ENCODE assay signal across 17 cellular contexts in the genomic region with DNA sequence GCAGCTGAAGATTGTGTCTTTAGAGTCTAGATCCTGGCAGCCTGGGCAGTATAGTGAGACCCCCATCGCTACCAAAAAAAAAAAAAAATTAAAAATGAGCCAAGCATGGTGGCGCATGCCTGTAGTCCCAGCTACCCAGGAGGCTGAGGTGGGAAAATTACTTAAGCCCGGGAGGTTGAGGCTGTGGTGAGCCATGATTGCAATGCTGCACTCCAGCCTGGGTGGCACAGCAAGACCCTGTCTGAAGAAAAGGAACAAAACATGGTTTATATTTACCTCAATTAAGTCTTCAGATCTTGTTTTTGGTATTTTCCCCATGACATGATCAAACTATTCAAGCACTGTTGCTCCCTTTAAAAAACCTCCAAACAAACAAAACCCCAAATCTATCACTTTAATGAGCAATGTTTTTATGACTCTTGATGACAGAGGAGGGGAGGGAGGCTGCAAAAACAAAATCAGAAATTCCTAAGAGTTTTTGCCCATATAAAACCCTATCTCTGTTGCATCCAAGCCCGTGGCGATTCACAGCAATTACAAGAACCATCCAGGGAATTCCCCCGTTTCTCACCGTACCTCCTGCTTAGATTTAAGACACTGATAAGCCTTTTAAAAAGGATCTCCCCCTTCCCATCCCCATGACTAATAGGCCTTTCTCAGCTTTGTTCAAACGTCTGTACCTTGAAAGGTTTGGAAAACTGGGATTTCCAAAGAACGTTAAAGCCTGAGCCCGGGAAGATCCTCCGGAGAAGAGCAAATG.
DNase-seq lines count a peak whose midpoint lies in the region; ATAC-seq and TF ChIP-seq lines count a peak whose summit lies in the region.
"Had no signal": no experiment of that assay in that cellular context is flagged by ENCODE, and none has a peak within 500 bp of the region (broad histone marks: within the 10 kb centered on the region; RNA-seq: fewer than 3 reads in every experiment).

No MANE protein-coding gene starts in this region.

- H3K4me1 Mint-ChIP-seq in mesothelial cell of epicardium, result peaks cover 45% of the 10 kb centered on the region
- H3K4me1 Mint-ChIP-seq: CD14-positive monocyte had no signal

- peak overlapping the region; percentile 2; the same call in 1 of the 2 replicates for H3K9ac ChIP-seq in HUES64 (ENCODE audit: low read depth, low read length)
- H3K9ac ChIP-seq: SK-N-SH had no signal

- DNase-seq in EL (peak; percentile 76), astrocyte of the hippocampus (ENCODE audit: low read depth, low spot score) (peak; percentile 47), mesothelial cell of epicardium (ENCODE audit: low spot score in 2 of 2, unreplicated experiment in 2 of 2) (no peak), dedifferentiated amniotic fluid mesenchymal stem cell (ENCODE audit: extremely low spot score) (no peak), activated gamma-delta T cell (lab: John Stamatoyannopoulos, UW) (no peak), NCI-H510A treated with DMSO at 0.1 percent for 48 hours (lab: John Stamatoyannopoulos, UW) (no peak)
- DNase-seq: activated naive CD4-positive, alpha-beta T cell treated with anti-CD3 and anti-CD28 coated beads for 36 hours; lower lobe of right lung; NCI-H1694; SK-N-SH; stimulated activated CD4-positive, alpha-beta T cell treated with anti-CD3 and anti-CD28 coated beads, Interleukin-4, amount 100 ng/mL, for 4 hours had no signal

- no peaks in the 10 kb centered on the region for H3K27me3 ChIP-seq in HUES64 (ENCODE audit: insufficient read depth, low read length)

- no peak overlapping the region for H3K4me3 Mint-ChIP-seq in mesothelial cell of epicardium
- H3K4me3 Mint-ChIP-seq: activated naive CD4-positive, alpha-beta T cell treated with anti-CD3 and anti-CD28 coated beads for 36 hours; CD14-positive monocyte; stimulated activated memory B cell treated with anti-CD40 and anti-IgM and Interleukin-4, amounts not matched to agents 10 μg/mL and 1 μg/mL and 100 μg/mL, for 72 hours; WTC11 had no signal

- peak overlapping the region; percentile 54; the same call in 1 of the 2 replicates for H3K27ac ChIP-seq in HUES64 (ENCODE audit: low read depth, low read length)
- H3K27ac ChIP-seq: lower lobe of right lung had no signal

- H3K4me3 ChIP-seq in HUES64 (ENCODE audit: low read length), result no peak overlapping the region
- H3K4me3 ChIP-seq: lower lobe of right lung had no signal

- H3K27me3 Mint-ChIP-seq in mesothelial cell of epicardium (ENCODE audit: low read depth), result no peaks in the 10 kb centered on the region

- peak overlapping the region; percentile 80 for H3K27ac Mint-ChIP-seq in mesothelial cell of epicardium
- H3K27ac Mint-ChIP-seq: activated naive CD4-positive, alpha-beta T cell treated with anti-CD3 and anti-CD28 coated beads for 36 hours; CD14-positive monocyte; stimulated activated memory B cell treated with anti-CD40 and anti-IgM and Interleukin-4, amounts not matched to agents 10 μg/mL and 1 μg/mL and 100 μg/mL, for 72 hours; WTC11 had no signal

- no peaks in the 10 kb centered on the region for H3K36me3 ChIP-seq in HUES64 (ENCODE audit: insufficient read depth, low read length)
- H3K36me3 ChIP-seq: lower lobe of right lung had no signal

- no peaks in the 10 kb centered on the region for H3K9me3 ChIP-seq in HUES64 (ENCODE audit: insufficient read depth, low read depth, low read length)
- H3K9me3 ChIP-seq: lower lobe of right lung, SK-N-SH had no signal

- no peaks in the 10 kb centered on the region for H3K36me3 Mint-ChIP-seq in mesothelial cell of epicardium
- H3K36me3 Mint-ChIP-seq: CD14-positive monocyte; stimulated activated memory B cell treated with anti-CD40 and anti-IgM and Interleukin-4, amounts not matched to agents 10 μg/mL and 1 μg/mL and 100 μg/mL, for 72 hours; WTC11 had no signal

- no peak for TF ChIP-seq CTCF in mesothelial cell of epicardium (IDR thresholded peaks at IDR 0.05; ENCODE audit: unreplicated experiment)

- H3K9me3 Mint-ChIP-seq in mesothelial cell of epicardium, result no peaks in the 10 kb centered on the region
- H3K9me3 Mint-ChIP-seq: activated naive CD4-positive, alpha-beta T cell treated with anti-CD3 and anti-CD28 coated beads for 36 hours; CD14-positive monocyte; WTC11 had no signal

- peaks cover 25% of the 10 kb centered on the region; the same call in 1 of the 2 replicates for H3K4me1 ChIP-seq in HUES64 (ENCODE audit: insufficient read depth, low read length)
- H3K4me1 ChIP-seq: lower lobe of right lung had no signal

- ATAC-seq in GM19328 (IDR thresholded peaks at IDR 0.05; ENCODE audit: unreplicated experiment), result no peak
- ATAC-seq: lower lobe of right lung; sciatic nerve; stimulated activated memory B cell treated with anti-CD40 and anti-IgM and Interleukin-4, amounts not matched to agents 10 μg/mL and 1 μg/mL and 100 μg/mL, for 72 hours; WTC11 had no signal

- 46% methylated on average over 11 of the region's 11 CpGs for WGBS in HUES64

Comparison
In these comparisons a context has a peak if more than half of its experiments do, and no peak if none do; other contexts are left out.
1. DNase-seq: peak in EL (single experiment) and astrocyte of the hippocampus (single experiment); none in mesothelial cell of epicardium (0 of 2), dedifferentiated amniotic fluid mesenchymal stem cell (single experiment), activated gamma-delta T cell (single experiment) and NCI-H510A treated with DMSO at 0.1 percent for 48 hours (single experiment).